ENCODE assay signal across 11 cellular contexts in the genomic region with DNA sequence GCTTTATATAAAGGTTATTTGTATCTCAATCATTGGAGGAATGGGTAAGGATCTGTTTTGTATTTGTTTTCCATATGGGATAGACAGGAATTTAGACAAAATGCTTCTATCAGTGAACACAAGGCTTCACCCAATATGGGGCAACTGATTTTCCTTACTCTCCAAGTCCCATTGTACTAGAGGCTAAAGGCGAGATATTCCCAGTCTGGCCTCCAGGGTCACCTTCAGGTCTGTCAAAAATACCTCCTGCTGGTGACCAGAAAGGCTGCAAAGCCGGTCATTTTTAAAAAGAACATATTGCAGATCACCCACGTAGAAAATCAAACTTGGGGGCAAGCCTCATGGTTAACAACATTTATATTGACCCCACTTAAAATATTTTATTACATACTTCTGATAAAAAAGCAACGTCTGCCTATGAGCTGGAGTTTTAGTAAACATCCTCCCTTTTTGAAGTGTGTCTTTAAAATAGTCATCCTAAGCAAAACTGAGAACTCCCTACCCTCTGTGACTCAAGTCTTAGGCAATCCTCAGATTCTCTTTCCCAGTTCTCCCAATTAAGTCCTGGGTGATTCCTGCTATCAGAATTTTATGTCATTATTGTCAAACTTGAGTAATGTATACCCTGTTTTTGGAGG.
A peak's percentile ranks its signal among the peaks of the same experiment; 100 is the strongest.
DNase-seq lines count a peak whose midpoint lies in the region; ATAC-seq and TF ChIP-seq lines count a peak whose summit lies in the region.
"Had no signal": no experiment of that assay in that cellular context is flagged by ENCODE, and none has a peak within 500 bp of the region (broad histone marks: within the 10 kb centered on the region; RNA-seq: fewer than 3 reads in every experiment).

No MANE protein-coding gene starts in this region.

- H2BK120ac ChIP-seq in trophoblast cell (ENCODE audit: insufficient read depth, low read length, poor library complexity) = no peak overlapping the region

- H2AFZ ChIP-seq in trophoblast cell (ENCODE audit: insufficient read depth, low read length, poor library complexity) (no peak overlapping the region), hepatocyte (no peak overlapping the region)

- H3K18ac ChIP-seq in trophoblast cell (ENCODE audit: low read length) = no peak overlapping the region

- no peaks in the 10 kb centered on the region for H3K36me3 Mint-ChIP-seq in activated naive CD4-positive, alpha-beta T cell treated with anti-CD3 and anti-CD28 coated beads, Interleukin-2, amount 50 U/mL, for 72 hours
- H3K36me3 Mint-ChIP-seq: activated naive CD8-positive, alpha-beta T cell treated with anti-CD3 and anti-CD28 coated beads, Interleukin-2, amount 10 ng/mL, durations not matched to agents 7 days and 5 days had no signal

- H3K79me2 ChIP-seq in trophoblast cell (ENCODE audit: control insufficient read depth, insufficient read depth, low read length, poor library complexity) = no peaks in the 10 kb centered on the region
- no peaks in the 10 kb centered on the region for H3K79me2 ChIP-seq in hepatocyte

- H3K9me3 ChIP-seq in trophoblast cell (ENCODE audit: insufficient read depth, low read depth, low read length) (no peaks in the 10 kb centered on the region), hepatocyte (ENCODE audit: low read depth) (no peaks in the 10 kb centered on the region)

- no peak overlapping the region for H3K4me3 ChIP-seq in epithelial cell of proximal tubule (ENCODE audit: low read depth, low read length)
- H3K4me3 ChIP-seq in trophoblast cell (ENCODE audit: low read depth, low read length) = no peak overlapping the region
- H3K4me3 ChIP-seq in hepatocyte = no peak overlapping the region
- H3K4me3 ChIP-seq: heart right ventricle had no signal

- no peak overlapping the region for H3K27ac Mint-ChIP-seq in activated naive CD4-positive, alpha-beta T cell treated with anti-CD3 and anti-CD28 coated beads, Interleukin-2, amount 50 U/mL, for 72 hours
- H3K27ac Mint-ChIP-seq: activated naive CD8-positive, alpha-beta T cell treated with anti-CD3 and anti-CD28 coated beads, Interleukin-2, amount 10 ng/mL, durations not matched to agents 7 days and 5 days had no signal

- H3K4me1 ChIP-seq in trophoblast cell (ENCODE audit: control insufficient read depth in 1 of 2, insufficient read depth in 2 of 2, low read length in 2 of 2) = no peaks in the 10 kb centered on the region
- no peaks in the 10 kb centered on the region for H3K4me1 ChIP-seq in hepatocyte (ENCODE audit: insufficient read depth)

- H3K4me2 ChIP-seq in trophoblast cell (ENCODE audit: low read length) (no peak overlapping the region), hepatocyte (no peak overlapping the region)

- no peaks in the 10 kb centered on the region for H3K79me1 ChIP-seq in trophoblast cell (ENCODE audit: low read length)

- H4K20me1 ChIP-seq in hepatocyte (ENCODE audit: insufficient read depth, poor library complexity, severe bottlenecking) = no peaks in the 10 kb centered on the region

- no peaks in the 10 kb centered on the region for H3K36me3 ChIP-seq in trophoblast cell (ENCODE audit: control insufficient read depth in 1 of 2, insufficient read depth in 2 of 2, low read length in 2 of 2)
- H3K36me3 ChIP-seq in hepatocyte (replicated peaks; ENCODE audit: insufficient read depth, low read depth) = no peaks in the 10 kb centered on the region
- H3K36me3 ChIP-seq: heart right ventricle had no signal

- H2BK12ac ChIP-seq in trophoblast cell (ENCODE audit: low read length) = no peak overlapping the region

- TF ChIP-seq CTCF in GM12872 (IDR thresholded peaks at IDR 0.05; ENCODE audit: insufficient read depth, low read depth, low read length) = peak; percentile 20; the same call in 1 of the 3 replicates
- TF ChIP-seq CTCF in epithelial cell of proximal tubule (conservative IDR thresholded peaks at IDR 0.05; ENCODE audit: low read depth, low read length) = peak; percentile 36
- TF ChIP-seq CTCF in hepatocyte (IDR thresholded peaks at IDR 0.05; ENCODE audit: poor library complexity) = no peak

- H4K91ac ChIP-seq in trophoblast cell (ENCODE audit: low read depth, low read length) = no peak overlapping the region

- no peaks in the 10 kb centered on the region for H3K9me3 Mint-ChIP-seq in activated naive CD4-positive, alpha-beta T cell treated with anti-CD3 and anti-CD28 coated beads, Interleukin-2, amount 50 U/mL, for 72 hours

- H4K12ac ChIP-seq in trophoblast cell (ENCODE audit: low read depth, low read length) = no peak overlapping the region

- H3K27me3 ChIP-seq in trophoblast cell (ENCODE audit: insufficient read depth, low read length) (no peaks in the 10 kb centered on the region), hepatocyte (no peaks in the 10 kb centered on the region)
- H3K27me3 ChIP-seq: heart right ventricle had no signal

- H3K9me2 ChIP-seq in hepatocyte (replicated peaks; ENCODE audit: insufficient read depth) = no peaks in the 10 kb centered on the region

- no CpG with 5 or more reads among the region's 4 CpGs for WGBS in trophoblast cell (ENCODE audit: extremely low coverage, insufficient coverage, insufficient read length)
- WGBS in hepatocyte (ENCODE audit: low lambda C conversion rate, missing lambda C conversion rate) = 45% methylated on average over 4 of the region's 4 CpGs

- H3K9ac ChIP-seq in trophoblast cell (ENCODE audit: low read length) = no peak overlapping the region

- no peak for ATAC-seq in activated naive CD4-positive, alpha-beta T cell treated with anti-CD3 and anti-CD28 coated beads, Interleukin-2, amount 50 U/mL, for 72 hours
- no peak for ATAC-seq in HG03432 (IDR thresholded peaks at IDR 0.05; ENCODE audit: unreplicated experiment)
- ATAC-seq: heart right ventricle had no signal

- DNase-seq in OCI-M1 (lab: John Stamatoyannopoulos, UW) = peak; percentile 19
- DNase-seq in epithelial cell of proximal tubule (ENCODE audit: low read depth) = no peak
- DNase-seq in trophoblast cell = peak; percentile 42 to 71
- DNase-seq in anterior cingulate cortex (lab: John Stamatoyannopoulos, UW) = no peak
- no peak for DNase-seq in activated naive CD4-positive, alpha-beta T cell treated with anti-CD3 and anti-CD28 coated beads, Interleukin-2, amount 50 U/mL, for 72 hours (ENCODE audit: low spot score in 2 of 2)
- no peak for DNase-seq in hepatocyte (ENCODE audit: low spot score)
- DNase-seq: activated naive CD8-positive, alpha-beta T cell treated with anti-CD3 and anti-CD28 coated beads, Interleukin-2, amount 10 ng/mL, durations not matched to agents 7 days and 5 days; heart right ventricle; NCI-H774 had no signal

- no peak overlapping the region for H3K4ac ChIP-seq in trophoblast cell (ENCODE audit: low read depth, low read length)

- H2BK5ac ChIP-seq in trophoblast cell (ENCODE audit: low read depth, low read length, poor library complexity) = peak overlapping the region; percentile 40

- no peak overlapping the region for H3K23ac ChIP-seq in trophoblast cell (ENCODE audit: low read length)

- H2AK5ac ChIP-seq in trophoblast cell (ENCODE audit: low read length) = no peak overlapping the region

- H3K27ac ChIP-seq in trophoblast cell (ENCODE audit: low read depth, low read length) (no peak overlapping the region), hepatocyte (no peak overlapping the region)
- H3K27ac ChIP-seq: heart right ventricle had no signal

- H4K8ac ChIP-seq in trophoblast cell (ENCODE audit: low read depth, low read length) = no peak overlapping the region

- H3K14ac ChIP-seq in trophoblast cell (ENCODE audit: low read length) = no peak overlapping the region

Comparison
In these comparisons a context has a peak if more than half of its experiments do, and no peak if none do; other contexts are left out.
1. DNase-seq: peak in OCI-M1 (single experiment) and trophoblast cell (2 of 2); none in epithelial cell of proximal tubule (single experiment), anterior cingulate cortex (0 of 58), activated naive CD4-positive, alpha-beta T cell treated with anti-CD3 and anti-CD28 coated beads, Interleukin-2, amount 50 U/mL, for 72 hours (0 of 2) and hepatocyte (single experiment).